In genomic region chr16:30949655-30950515, GRCh38 we compare ENCODE assay signal across 8 cellular contexts. TPM values are rescaled to one million over a fixed set of nuclear protein-coding genes. Genes with fewer than 3 reads are reported as not detected.
DNase-seq lines count a peak whose midpoint lies in the region; ATAC-seq and TF ChIP-seq lines count a peak whose summit lies in the region.

No MANE protein-coding gene starts in this region.

- TF ChIP-seq EP300 in tibial nerve (IDR thresholded peaks at IDR 0.05), result peak in 1 of 2 donors; percentile 90

- TF ChIP-seq CTCF in tibial nerve (IDR thresholded peaks at IDR 0.05), result no peak

- H3K27me3 ChIP-seq in endocrine pancreas (ENCODE audit: control insufficient read depth, insufficient read depth, low read length) (no peaks in the 10 kb centered on the region), tibial nerve (no peaks in the 10 kb centered on the region)

- H3K9ac ChIP-seq in endocrine pancreas (ENCODE audit: control insufficient read depth, insufficient read depth, low read length), result peak overlapping the region; percentile 8

- no peaks in the 10 kb centered on the region for H3K9me3 ChIP-seq in KOPT-K1 (ENCODE audit: insufficient read depth, low read length, poor library complexity, severe bottlenecking)
- no peaks in the 10 kb centered on the region for H3K9me3 ChIP-seq in endocrine pancreas (ENCODE audit: control insufficient read depth, low read length)
- no peaks in the 10 kb centered on the region for H3K9me3 ChIP-seq in mesodermal cell (ENCODE audit: control insufficient read depth, low read length)
- no peaks in the 10 kb centered on the region for H3K9me3 ChIP-seq in tibial nerve

- H3K4me1 ChIP-seq in endocrine pancreas (ENCODE audit: control insufficient read depth, insufficient read depth, low read length) (no peaks in the 10 kb centered on the region), mesodermal cell (ENCODE audit: control insufficient read depth, insufficient read depth, low read length, poor library complexity, severe bottlenecking) (peaks cover 27% of the 10 kb centered on the region), tibial nerve (peaks cover 0 to 54% (median 26%) of the 10 kb centered on the region in 4 donors)

- peak; percentile 40 for DNase-seq in G401 (ENCODE audit: low spot score)
- DNase-seq in UCSD-AML1 (lab: John Stamatoyannopoulos, UW; ENCODE audit: unreplicated experiment), result peak; percentile 74
- DNase-seq in tibial nerve (ENCODE audit: low spot score in 2 of 2), result peak; percentile 87 to 88
- DNase-seq in GM19240 (ENCODE audit: insufficient read length, low spot score), result no peak

- H3K27ac ChIP-seq in KOPT-K1 (ENCODE audit: low read depth, low read length, poor library complexity, severe bottlenecking) (peak overlapping the region; percentile 77), mesodermal cell (ENCODE audit: low read depth, low read length, severe bottlenecking) (peak overlapping the region; percentile 86), tibial nerve (peak overlapping the region; percentile 89 to 97 (median 95))

- H3K4me3 ChIP-seq in endocrine pancreas (ENCODE audit: control insufficient read depth, insufficient read depth, low read length), result no peak overlapping the region
- peak overlapping the region; percentile 84 for H3K4me3 ChIP-seq in mesodermal cell (ENCODE audit: extremely low read depth, insufficient read depth, low read length, poor library complexity, severe bottlenecking)
- H3K4me3 ChIP-seq in tibial nerve, result peak overlapping the region; percentile 56 to 98 (median 78)

- in situ Hi-C loops in G401 (cut with HindIII; ENCODE audit: low sequenced_read_pairs), result no loop called here

- WGBS in mesodermal cell (ENCODE audit: insufficient coverage in 2 of 2), 2 experiments, result 10 to 12% methylated on average over 18 to 20 of the region's 20 CpGs
- WGBS in tibial nerve, 2 donors, result 8% methylated on average over 20 of the region's 20 CpGs

- peaks cover 26% of the 10 kb centered on the region; the same call in 1 of the 2 replicates for H3K36me3 ChIP-seq in KOPT-K1 (ENCODE audit: insufficient read depth, low read length)
- H3K36me3 ChIP-seq in endocrine pancreas (ENCODE audit: control insufficient read depth, insufficient read depth, low read length), result no peaks in the 10 kb centered on the region
- H3K36me3 ChIP-seq in mesodermal cell (ENCODE audit: control insufficient read depth, insufficient read depth, low read length), result peaks cover 31% of the 10 kb centered on the region
- H3K36me3 ChIP-seq in tibial nerve, result peaks cover 0 to 23% (median 0%) of the 10 kb centered on the region in 3 donors

- ATAC-seq in GM21423 (IDR thresholded peaks at IDR 0.05; ENCODE audit: unreplicated experiment), result peak; percentile 55

- peak; percentile 75 to 77 for TF ChIP-seq POLR2A in tibial nerve (IDR thresholded peaks at IDR 0.05)

RNA-seq across cellular contexts. Expression of gene ORAI3, which starts 1.0 kb away (rescaled TPM):
- 57.6 and 62.8 TPM in 2 replicates for total RNA-seq in G401 (2014; rRNA removed; shearing (Covaris generic))
- polyA plus RNA-seq in mesodermal cell (2013, experiment 1 of 2), result 32.5 TPM
- polyA plus RNA-seq in mesodermal cell (2013, experiment 2 of 2), result 27.7 TPM
- total RNA-seq in tibial nerve, result 10 to 100 TPM; 50.7 to 58.4 (median 52.9) TPM

RNA-seq across cellular contexts. Expression of gene SETD1A, which starts 7.7 kb away (rescaled TPM):
- 0.51 and 1.1 TPM in 2 replicates for total RNA-seq in G401 (2014; rRNA removed; shearing (Covaris generic))
- 15.9 TPM for polyA plus RNA-seq in mesodermal cell (2013, experiment 1 of 2)
- 13.6 TPM for polyA plus RNA-seq in mesodermal cell (2013, experiment 2 of 2)
- 10 to 100 TPM in 2 of 4 donors, 1 to 10 TPM in 2; 7.9 to 17.1 (median 10.7) TPM for total RNA-seq in tibial nerve

RNA-seq across cellular contexts. Expression of gene FBXL19, which starts 26.5 kb away (rescaled TPM):
- total RNA-seq in G401 (2014; rRNA removed; shearing (Covaris generic)), result 67.1 and 85.6 TPM in 2 replicates
- polyA plus RNA-seq in mesodermal cell (2013, experiment 1 of 2), result 46.4 TPM
- 39.9 TPM for polyA plus RNA-seq in mesodermal cell (2013, experiment 2 of 2)
- 10 to 100 TPM in 3 of 4 donors, 1 to 10 TPM in 1; 7.4 to 25.8 (median 16.7) TPM for total RNA-seq in tibial nerve

RNA-seq across cellular contexts. Expression of gene HSD3B7, which starts 35.1 kb away (rescaled TPM):
- total RNA-seq in G401 (2014; rRNA removed; shearing (Covaris generic)), result 21.7 and 23.6 TPM in 2 replicates
- 2.4 TPM for polyA plus RNA-seq in mesodermal cell (2013, experiment 1 of 2)
- polyA plus RNA-seq in mesodermal cell (2013, experiment 2 of 2), result 1.6 TPM
- total RNA-seq in tibial nerve, result 10 to 100 TPM; 14.9 to 42.9 (median 22.5) TPM

RNA-seq across cellular contexts. Expression of gene CTF1, which starts 53.5 kb away (rescaled TPM):
- total RNA-seq in G401 (2014; rRNA removed; shearing (Covaris generic)), result 2.1 and 2.4 TPM in 2 replicates
- polyA plus RNA-seq in mesodermal cell (2013, experiment 1 of 2), result 5.8 TPM
- polyA plus RNA-seq in mesodermal cell (2013, experiment 2 of 2), result 5.4 TPM
- total RNA-seq in tibial nerve, result 1 to 10 TPM; 2.2 to 5.9 (median 3.1) TPM
